ENCODE assay signal across 19 cellular contexts in genomic region chr20:7650481-7650880, GRCh38.
A peak's percentile ranks its signal among the peaks of the same experiment; 100 is the strongest.
DNase-seq lines count a peak whose midpoint lies in the region; ATAC-seq and TF ChIP-seq lines count a peak whose summit lies in the region.
"Had no signal": no experiment of that assay in that cellular context is flagged by ENCODE, and none has a peak within 500 bp of the region (broad histone marks: within the 10 kb centered on the region; RNA-seq: fewer than 3 reads in every experiment).

No MANE protein-coding gene starts in this region.

- DNase-seq in AG09319 (ENCODE audit: extremely low read depth, low read depth): peak; percentile 98
- peak; percentile 59 for DNase-seq in HS-27A (ENCODE audit: low read depth)
- peak; percentile 22 for DNase-seq in epidermal melanocyte (ENCODE audit: insufficient read length, low spot score)
- no peak for DNase-seq in lower lobe of right lung
- DNase-seq in activated naive CD4-positive, alpha-beta T cell treated with Interleukin-2 at 50 U/mL for 16 hours: no peak
- DNase-seq in germinal center (ENCODE audit: low spot score): no peak
- DNase-seq in A172 (ENCODE audit: low spot score): no peak
- no peak for DNase-seq in iPS-NIHi7 (ENCODE audit: extremely low spot score)
- DNase-seq: activated naive CD4-positive, alpha-beta T cell treated with anti-CD3 and anti-CD28 coated beads, Interleukin-2, amount 10 ng/mL, durations not matched to agents 7 days and 5 days; central memory CD4-positive, alpha-beta T cell; DND-41; MM.1S; NCI-H2171; pancreas; stimulated activated CD4-positive, alpha-beta T cell treated with anti-CD3 and anti-CD28 coated beads, Interleukin-12 subunit alpha, Interleukin-12 subunit beta, amount 100 ng/mL, for 4 hours; testis; WERI-Rb-1 had no signal

- H3K4me3 ChIP-seq in lower lobe of right lung: no peak overlapping the region
- H3K4me3 ChIP-seq: GM12878, pancreas, testis had no signal

- H3K27me3 ChIP-seq in lower lobe of right lung (ENCODE audit: low read depth): no peaks in the 10 kb centered on the region
- H3K27me3 ChIP-seq: pancreas, testis had no signal

- H3K4me1 ChIP-seq in lower lobe of right lung: peaks cover 5% of the 10 kb centered on the region
- H3K4me1 ChIP-seq: pancreas, testis had no signal

- H3K9me3 ChIP-seq in lower lobe of right lung: peaks cover 3% of the 10 kb centered on the region
- H3K9me3 ChIP-seq: pancreas, testis had no signal

- H3K27ac ChIP-seq in lower lobe of right lung: peak overlapping the region; percentile 26
- H3K27ac ChIP-seq: pancreas, testis, WERI-Rb-1 had no signal

- intact Hi-C loops in lower lobe of right lung (cut with DNase I): no loop called here

- TF ChIP-seq CTCF in AG09319 (IDR thresholded peaks at IDR 0.05; ENCODE audit: low read depth, low read length) (no peak), lower lobe of right lung (IDR thresholded peaks at IDR 0.05) (no peak)

- H3K36me3 ChIP-seq in lower lobe of right lung: no peaks in the 10 kb centered on the region
- H3K36me3 ChIP-seq: pancreas, WERI-Rb-1 had no signal

- peak in 1 of 2 donors; percentile 51 for ATAC-seq in lower lobe of right lung
- ATAC-seq: GM12878, SK-N-SH treated with all-trans-retinoic acid at 6 μM for 48 hours had no signal

Comparison
In these comparisons a context has a peak if more than half of its experiments do, and no peak if none do; other contexts are left out.
1. DNase-seq: peak in AG09319 (single experiment), HS-27A (single experiment) and epidermal melanocyte (single experiment); none in lower lobe of right lung (single experiment), activated naive CD4-positive, alpha-beta T cell treated with Interleukin-2 at 50 U/mL for 16 hours (single experiment), germinal center (single experiment), A172 (single experiment) and iPS-NIHi7 (single experiment).